ENCODE assay signal across 13 cellular contexts in genomic region chr22:19895160-19895849, GRCh38.
"Had no signal": no experiment of that assay in that cellular context is flagged by ENCODE, and none has a peak within 500 bp of the region (broad histone marks: within the 10 kb centered on the region; RNA-seq: fewer than 3 reads in every experiment).

No MANE protein-coding gene starts in this region.

- FAIRE-seq: colon, endometrium had no signal

- H3K27me3 ChIP-seq: cardiac muscle cell, gastroesophageal sphincter, neutrophil had no signal

- H3K36me3 Mint-ChIP-seq: stimulated activated effector memory CD8-positive, alpha-beta T cell treated with anti-CD3 and anti-CD28 coated beads, Interleukin-12 subunit alpha, Interleukin-12 subunit beta, amount 100 ng/mL, for 72 hours had no signal

- DNase-seq: activated CD4-positive, alpha-beta T cell treated with anti-CD3 and anti-CD28 coated beads, Interleukin-2, amount 50 U/mL, for 48 hours; activated CD4-positive, CD25-positive, alpha-beta regulatory T cell treated with anti-CD3 and anti-CD28 coated beads, Interleukin-2, amount 50 U/mL, for 72 hours; activated CD8-positive, alpha-beta memory T cell treated with anti-CD3 and anti-CD28 coated beads, Interleukin-2, amount 50 U/mL, for 4 hours; naive B cell; stimulated activated CD4-positive, alpha-beta T cell treated with anti-CD3 and anti-CD28 coated beads, Interleukin-12 subunit alpha, Interleukin-12 subunit beta, amount 100 ng/mL, for 4 hours had no signal

- H3K27ac ChIP-seq: cardiac muscle cell, gastroesophageal sphincter, neutrophil, parathyroid adenoma, thoracic aorta had no signal

- H3K27me3 Mint-ChIP-seq: naive B cell had no signal

- H3K4me3 Mint-ChIP-seq: naive B cell; stimulated activated effector memory CD8-positive, alpha-beta T cell treated with anti-CD3 and anti-CD28 coated beads, Interleukin-12 subunit alpha, Interleukin-12 subunit beta, amount 100 ng/mL, for 72 hours had no signal

- H3K4me3 ChIP-seq: cardiac muscle cell, gastroesophageal sphincter, thoracic aorta had no signal

- H3K36me3 ChIP-seq: cardiac muscle cell had no signal

- ATAC-seq: gastroesophageal sphincter; stimulated activated effector memory CD8-positive, alpha-beta T cell treated with anti-CD3 and anti-CD28 coated beads, Interleukin-12 subunit alpha, Interleukin-12 subunit beta, amount 100 ng/mL, for 72 hours had no signal

- H3K9me3 Mint-ChIP-seq: naive B cell; stimulated activated effector memory CD8-positive, alpha-beta T cell treated with anti-CD3 and anti-CD28 coated beads, Interleukin-12 subunit alpha, Interleukin-12 subunit beta, amount 100 ng/mL, for 72 hours had no signal

- H2AFZ ChIP-seq: parathyroid adenoma had no signal

- H3K9me3 ChIP-seq: gastroesophageal sphincter, neutrophil, thoracic aorta had no signal

- H3K9ac ChIP-seq: parathyroid adenoma had no signal
